In genomic region chr5:14871084-14871572, GRCh38 we compare ENCODE assay signal across 7 cellular contexts. TPM values are rescaled to one million over a fixed set of nuclear protein-coding genes. Genes with fewer than 3 reads are reported as not detected.
DNase-seq lines count a peak whose midpoint lies in the region; ATAC-seq and TF ChIP-seq lines count a peak whose summit lies in the region.

No MANE protein-coding gene starts in this region.

- no peaks in the 10 kb centered on the region for H3K9me3 ChIP-seq in ascending aorta

- TF ChIP-seq CTCF in ascending aorta (IDR thresholded peaks at IDR 0.05), result peak in 1 of 3 experiments; percentile 2

- peak overlapping the region; percentile 66 to 100 for H3K27ac ChIP-seq in ascending aorta

- intact Hi-C loops in ascending aorta (cut with DNase I), result loop anchor here (2.0 to 5.0 kb wide), 3 partner anchors 54 to 189 kb away; no protein-coding TSS in a partner anchor

- H3K4me1 ChIP-seq in ascending aorta, result no peaks in the 10 kb centered on the region

- H3K36me3 ChIP-seq in ascending aorta, result no peaks in the 10 kb centered on the region

- DNase-seq in RPMI8226, result peak; percentile 19
- peak in 1 of 2 donors; percentile 71 for DNase-seq in ascending aorta (ENCODE audit: low spot score in 2 of 2)
- DNase-seq in iris pigment epithelial cell (ENCODE audit: low read depth), result peak; percentile 9
- DNase-seq in stimulated activated CD4-positive, alpha-beta T cell treated with anti-CD3 and anti-CD28 coated beads, Interleukin-15, amount 100 ng/mL, for 48 hours (ENCODE audit: low read depth in 2 of 2), result peak; percentile 16 to 22
- DNase-seq in NCI-H2196 treated with DMSO at 0.1 percent for 48 hours (lab: John Stamatoyannopoulos, UW; ENCODE audit: unreplicated experiment), result no peak

- ATAC-seq in GM18867 (IDR thresholded peaks at IDR 0.05; ENCODE audit: unreplicated experiment) (peak; percentile 19), HG02759 (IDR thresholded peaks at IDR 0.05; ENCODE audit: unreplicated experiment) (peak; percentile 16)

- H3K4me3 ChIP-seq in ascending aorta, result peak overlapping the region; percentile 80 to 98

- H3K27me3 ChIP-seq in ascending aorta, result no peaks in the 10 kb centered on the region

RNA-seq across cellular contexts. Expression of gene ANKH, which starts 0.5 kb away (rescaled TPM):
- 388 TPM for total RNA-seq in ascending aorta
